22 cellular contexts compared by ENCODE assay signal in genomic region chr14:90194706-90195105, GRCh38.
DNase-seq lines count a peak whose midpoint lies in the region; ATAC-seq and TF ChIP-seq lines count a peak whose summit lies in the region.
"Had no signal": no experiment of that assay in that cellular context is flagged by ENCODE, and none has a peak within 500 bp of the region (broad histone marks: within the 10 kb centered on the region; RNA-seq: fewer than 3 reads in every experiment).

No MANE protein-coding gene starts in this region.

- H3K4me3 Mint-ChIP-seq in osteocyte (ENCODE audit: unreplicated experiment): no peak overlapping the region
- no peak overlapping the region for H3K4me3 Mint-ChIP-seq in activated T-helper 1 cell treated with anti-CD3 and anti-CD28 coated beads, Interleukin-12 subunit alpha, Interleukin-12 subunit beta, Interleukin-2, Interleukin-4 antibody, amounts not matched to agents 30 ng/mL and 10 ng/mL and 1 ng/mL, durations not matched to agents 14 hours and 24 hours and 36 hours
- H3K4me3 Mint-ChIP-seq: CD8-positive, alpha-beta T cell; IgD-negative memory B cell had no signal

- H3K4me1 Mint-ChIP-seq in osteocyte (ENCODE audit: unreplicated experiment): no peaks in the 10 kb centered on the region
- no peaks in the 10 kb centered on the region for H3K4me1 Mint-ChIP-seq in activated T-helper 1 cell treated with anti-CD3 and anti-CD28 coated beads, Interleukin-12 subunit alpha, Interleukin-12 subunit beta, Interleukin-2, Interleukin-4 antibody, amounts not matched to agents 30 ng/mL and 10 ng/mL and 1 ng/mL, durations not matched to agents 14 hours and 24 hours and 36 hours (ENCODE audit: low read depth)
- H3K4me1 Mint-ChIP-seq: IgD-negative memory B cell had no signal

- no peak overlapping the region for H3K27ac Mint-ChIP-seq in osteocyte (ENCODE audit: unreplicated experiment)
- no peak overlapping the region for H3K27ac Mint-ChIP-seq in activated T-helper 1 cell treated with anti-CD3 and anti-CD28 coated beads, Interleukin-12 subunit alpha, Interleukin-12 subunit beta, Interleukin-2, Interleukin-4 antibody, amounts not matched to agents 30 ng/mL and 10 ng/mL and 1 ng/mL, durations not matched to agents 14 hours and 24 hours and 36 hours
- H3K27ac Mint-ChIP-seq: CD8-positive, alpha-beta T cell had no signal

- H3K27me3 Mint-ChIP-seq in osteocyte (ENCODE audit: unreplicated experiment): no peaks in the 10 kb centered on the region
- peaks cover 9% of the 10 kb centered on the region for H3K27me3 Mint-ChIP-seq in activated T-helper 1 cell treated with anti-CD3 and anti-CD28 coated beads, Interleukin-12 subunit alpha, Interleukin-12 subunit beta, Interleukin-2, Interleukin-4 antibody, amounts not matched to agents 30 ng/mL and 10 ng/mL and 1 ng/mL, durations not matched to agents 14 hours and 24 hours and 36 hours (ENCODE audit: insufficient read depth)

- intact Hi-C loops in head of caudate nucleus (cut with DNase I): no loop called here
- intact Hi-C loops in activated T-helper 1 cell treated with anti-CD3 and anti-CD28 coated beads, Interleukin-12 subunit alpha, Interleukin-12 subunit beta, Interleukin-2, Interleukin-4 antibody, amounts not matched to agents 30 ng/mL and 10 ng/mL and 1 ng/mL, durations not matched to agents 14 hours and 24 hours and 36 hours (cut with micrococcal nuclease): no loop called here

- ATAC-seq in GM19395 (IDR thresholded peaks at IDR 0.05; ENCODE audit: unreplicated experiment): no peak
- ATAC-seq: CD8-positive, alpha-beta T cell; Right ventricle myocardium inferior had no signal

- H3K36me3 Mint-ChIP-seq in osteocyte (ENCODE audit: unreplicated experiment): no peaks in the 10 kb centered on the region
- H3K36me3 Mint-ChIP-seq in activated T-helper 1 cell treated with anti-CD3 and anti-CD28 coated beads, Interleukin-12 subunit alpha, Interleukin-12 subunit beta, Interleukin-2, Interleukin-4 antibody, amounts not matched to agents 30 ng/mL and 10 ng/mL and 1 ng/mL, durations not matched to agents 14 hours and 24 hours and 36 hours (ENCODE audit: low read depth): no peaks in the 10 kb centered on the region
- H3K36me3 Mint-ChIP-seq: CD8-positive, alpha-beta T cell; IgD-negative memory B cell had no signal

- H3K9me3 Mint-ChIP-seq in osteocyte (ENCODE audit: unreplicated experiment): no peaks in the 10 kb centered on the region
- no peaks in the 10 kb centered on the region for H3K9me3 Mint-ChIP-seq in activated T-helper 1 cell treated with anti-CD3 and anti-CD28 coated beads, Interleukin-12 subunit alpha, Interleukin-12 subunit beta, Interleukin-2, Interleukin-4 antibody, amounts not matched to agents 30 ng/mL and 10 ng/mL and 1 ng/mL, durations not matched to agents 14 hours and 24 hours and 36 hours
- H3K9me3 Mint-ChIP-seq: CD8-positive, alpha-beta T cell; IgD-negative memory B cell had no signal

- no peak for TF ChIP-seq CTCF in osteocyte (IDR thresholded peaks at IDR 0.05)

- DNase-seq in NOMO-1 (lab: John Stamatoyannopoulos, UW; ENCODE audit: unreplicated experiment in 2 of 2) (peak; percentile 42 to 52), NOMO-1 treated with dmso at 0.1 percent for 144 hours (lab: John Stamatoyannopoulos, UW; ENCODE audit: unreplicated experiment) (peak; percentile 13), SW480 (ENCODE audit: low spot score) (peak; percentile 26), head of caudate nucleus (peak in 30 of 42 donors; percentile 5 to 61 (median 28)), osteocyte (ENCODE audit: extremely low spot score, unreplicated experiment) (no peak)
- no peak for DNase-seq in activated T-helper 1 cell treated with anti-CD3 and anti-CD28 coated beads, Interleukin-12 subunit alpha, Interleukin-12 subunit beta, Interleukin-2, Interleukin-4 antibody, amounts not matched to agents 30 ng/mL and 10 ng/mL and 1 ng/mL, durations not matched to agents 14 hours and 24 hours and 36 hours (ENCODE audit: low spot score)
- DNase-seq: C1 segment of cervical spinal cord; Caco-2; CD8-positive, alpha-beta T cell; DMS 273 treated with DMSO at 0.1 percent for 48 hours; DMS79; EL; GDM1; NCI-H1105 treated with DMSO at 0.1 percent for 48 hours; NCI-H1930; NCI-H2107; NCI-H524 treated with DMSO at 0.1 percent for 48 hours; NCI-H774; OCI-M1 had no signal

Comparison
In these comparisons a context has a peak if more than half of its experiments do, and no peak if none do; other contexts are left out.
1. DNase-seq: peak in NOMO-1 (2 of 2), NOMO-1 treated with dmso at 0.1 percent for 144 hours (single experiment), SW480 (single experiment) and head of caudate nucleus (30 of 42); none in osteocyte (single experiment) and activated T-helper 1 cell treated with anti-CD3 and anti-CD28 coated beads, Interleukin-12 subunit alpha, Interleukin-12 subunit beta, Interleukin-2, Interleukin-4 antibody, amounts not matched to agents 30 ng/mL and 10 ng/mL and 1 ng/mL, durations not matched to agents 14 hours and 24 hours and 36 hours (single experiment).